17 cellular contexts compared by ENCODE assay signal in genomic region chr20:19077370-19078220, GRCh38.
A peak's percentile ranks its signal among the peaks of the same experiment; 100 is the strongest.
DNase-seq lines count a peak whose midpoint lies in the region; ATAC-seq lines count a peak whose summit lies in the region.
"Had no signal": no experiment of that assay in that cellular context is flagged by ENCODE, and none has a peak within 500 bp of the region (broad histone marks: within the 10 kb centered on the region; RNA-seq: fewer than 3 reads in every experiment).

No MANE protein-coding gene starts in this region.

- H3K27me3 Mint-ChIP-seq in activated CD8-positive, alpha-beta memory T cell treated with anti-CD3 and anti-CD28 coated beads, Interleukin-2, amount 10 ng/mL, durations not matched to agents 7 days and 5 days: no peaks in the 10 kb centered on the region

- peak; percentile 1 for DNase-seq in activated CD8-positive, alpha-beta memory T cell treated with anti-CD3 and anti-CD28 coated beads, Interleukin-2, amount 10 ng/mL, durations not matched to agents 7 days and 5 days
- DNase-seq in activated CD8-positive, alpha-beta memory T cell treated with anti-CD3 and anti-CD28 coated beads, Interleukin-2, amount 50 U/mL, for 48 hours: no peak
- DNase-seq in NCI-H510A (lab: John Stamatoyannopoulos, UW) (peak; percentile 16), left colon (no peak), right cardiac atrium (no peak), Right ventricle myocardium inferior (ENCODE audit: missing footprints) (no peak), foreskin melanocyte (no peak)
- no peak for DNase-seq in stimulated activated effector memory CD8-positive, alpha-beta T cell treated with anti-CD3 and anti-CD28 coated beads, Interleukin-12 subunit alpha, Interleukin-12 subunit beta, amount 100 ng/mL, for 72 hours (ENCODE audit: low spot score in 2 of 2)
- DNase-seq: CD4-positive, alpha-beta memory T cell; NCI-H1048; NCI-H1436 treated with DMSO at 0.1 percent for 48 hours; NCI-H2029; NCI-H2171 treated with DMSO at 0.1 percent for 48 hours; NCI-H774; SHP77 had no signal

- no peak for ATAC-seq in activated CD8-positive, alpha-beta memory T cell treated with anti-CD3 and anti-CD28 coated beads, Interleukin-2, amount 10 ng/mL, durations not matched to agents 7 days and 5 days
- ATAC-seq in left colon: peak; percentile 64
- ATAC-seq in stimulated activated effector memory CD8-positive, alpha-beta T cell treated with anti-CD3 and anti-CD28 coated beads, Interleukin-12 subunit alpha, Interleukin-12 subunit beta, amount 100 ng/mL, for 72 hours: peak; percentile 14
- ATAC-seq in right cardiac atrium: no peak
- ATAC-seq in Right ventricle myocardium inferior: no peak
- ATAC-seq: A549 had no signal

- H3K27ac ChIP-seq in right cardiac atrium (ENCODE audit: low read length): no peak overlapping the region
- H3K27ac ChIP-seq: A549, SK-N-MC had no signal

- WGBS in right cardiac atrium: 64% methylated on average over 5 of the region's 5 CpGs

- no peaks in the 10 kb centered on the region for H3K9me3 ChIP-seq in right cardiac atrium (ENCODE audit: control insufficient read depth, low read length)
- H3K9me3 ChIP-seq: A549 had no signal

- no peak overlapping the region for H3K4me3 ChIP-seq in right cardiac atrium (ENCODE audit: low read length)
- H3K4me3 ChIP-seq: A549, SK-N-MC had no signal

- no peaks in the 10 kb centered on the region for H3K9me3 Mint-ChIP-seq in activated CD8-positive, alpha-beta memory T cell treated with anti-CD3 and anti-CD28 coated beads, Interleukin-2, amount 10 ng/mL, durations not matched to agents 7 days and 5 days (ENCODE audit: low read depth)
- no peaks in the 10 kb centered on the region for H3K9me3 Mint-ChIP-seq in stimulated activated effector memory CD8-positive, alpha-beta T cell treated with anti-CD3 and anti-CD28 coated beads, Interleukin-12 subunit alpha, Interleukin-12 subunit beta, amount 100 ng/mL, for 72 hours

- H3K36me3 Mint-ChIP-seq in activated CD8-positive, alpha-beta memory T cell treated with anti-CD3 and anti-CD28 coated beads, Interleukin-2, amount 10 ng/mL, durations not matched to agents 7 days and 5 days: no peaks in the 10 kb centered on the region
- no peaks in the 10 kb centered on the region for H3K36me3 Mint-ChIP-seq in stimulated activated effector memory CD8-positive, alpha-beta T cell treated with anti-CD3 and anti-CD28 coated beads, Interleukin-12 subunit alpha, Interleukin-12 subunit beta, amount 100 ng/mL, for 72 hours
- H3K36me3 Mint-ChIP-seq: CD4-positive, alpha-beta memory T cell had no signal

- no peak overlapping the region for H3K27ac Mint-ChIP-seq in activated CD8-positive, alpha-beta memory T cell treated with anti-CD3 and anti-CD28 coated beads, Interleukin-2, amount 10 ng/mL, durations not matched to agents 7 days and 5 days
- no peak overlapping the region for H3K27ac Mint-ChIP-seq in stimulated activated effector memory CD8-positive, alpha-beta T cell treated with anti-CD3 and anti-CD28 coated beads, Interleukin-12 subunit alpha, Interleukin-12 subunit beta, amount 100 ng/mL, for 72 hours
- H3K27ac Mint-ChIP-seq: CD4-positive, alpha-beta memory T cell had no signal

- intact Hi-C loops in left colon (cut with DNase I, micrococcal nuclease) (no loop called here), right cardiac atrium (cut with DNase I) (no loop called here), Right ventricle myocardium inferior (cut with DNase I) (no loop called here)

- H3K4me3 Mint-ChIP-seq in activated CD8-positive, alpha-beta memory T cell treated with anti-CD3 and anti-CD28 coated beads, Interleukin-2, amount 10 ng/mL, durations not matched to agents 7 days and 5 days: no peak overlapping the region
- no peak overlapping the region for H3K4me3 Mint-ChIP-seq in stimulated activated effector memory CD8-positive, alpha-beta T cell treated with anti-CD3 and anti-CD28 coated beads, Interleukin-12 subunit alpha, Interleukin-12 subunit beta, amount 100 ng/mL, for 72 hours

- no peaks in the 10 kb centered on the region for H3K4me1 ChIP-seq in right cardiac atrium (ENCODE audit: control insufficient read depth, insufficient read depth, low read length)
- H3K4me1 ChIP-seq: A549 had no signal

- H3K4me1 Mint-ChIP-seq in activated CD8-positive, alpha-beta memory T cell treated with anti-CD3 and anti-CD28 coated beads, Interleukin-2, amount 10 ng/mL, durations not matched to agents 7 days and 5 days: peaks cover 9% of the 10 kb centered on the region
- H3K4me1 Mint-ChIP-seq in stimulated activated effector memory CD8-positive, alpha-beta T cell treated with anti-CD3 and anti-CD28 coated beads, Interleukin-12 subunit alpha, Interleukin-12 subunit beta, amount 100 ng/mL, for 72 hours: no peaks in the 10 kb centered on the region

- H3K27me3 ChIP-seq in right cardiac atrium (ENCODE audit: control insufficient read depth, insufficient read depth): no peaks in the 10 kb centered on the region

- CTCF ChIA-PET in activated CD8-positive, alpha-beta memory T cell treated with anti-CD3 and anti-CD28 coated beads, Interleukin-2, amount 10 ng/mL, durations not matched to agents 7 days and 5 days (lab: Charles Lee): no interaction called here

Comparison
In these comparisons a context has a peak if more than half of its experiments do, and no peak if none do; other contexts are left out.
1. DNase-seq: peak in activated CD8-positive, alpha-beta memory T cell treated with anti-CD3 and anti-CD28 coated beads, Interleukin-2, amount 10 ng/mL, durations not matched to agents 7 days and 5 days (single experiment) and NCI-H510A (single experiment); none in activated CD8-positive, alpha-beta memory T cell treated with anti-CD3 and anti-CD28 coated beads, Interleukin-2, amount 50 U/mL, for 48 hours (single experiment), left colon (0 of 2), stimulated activated effector memory CD8-positive, alpha-beta T cell treated with anti-CD3 and anti-CD28 coated beads, Interleukin-12 subunit alpha, Interleukin-12 subunit beta, amount 100 ng/mL, for 72 hours (0 of 2), right cardiac atrium (0 of 3), Right ventricle myocardium inferior (single experiment) and foreskin melanocyte (single experiment).
2. ATAC-seq: peak in left colon (single experiment) and stimulated activated effector memory CD8-positive, alpha-beta T cell treated with anti-CD3 and anti-CD28 coated beads, Interleukin-12 subunit alpha, Interleukin-12 subunit beta, amount 100 ng/mL, for 72 hours (single experiment); none in activated CD8-positive, alpha-beta memory T cell treated with anti-CD3 and anti-CD28 coated beads, Interleukin-2, amount 10 ng/mL, durations not matched to agents 7 days and 5 days (single experiment), right cardiac atrium (0 of 2) and Right ventricle myocardium inferior (single experiment).